15 cellular contexts compared by ENCODE assay signal in the genomic region with DNA sequence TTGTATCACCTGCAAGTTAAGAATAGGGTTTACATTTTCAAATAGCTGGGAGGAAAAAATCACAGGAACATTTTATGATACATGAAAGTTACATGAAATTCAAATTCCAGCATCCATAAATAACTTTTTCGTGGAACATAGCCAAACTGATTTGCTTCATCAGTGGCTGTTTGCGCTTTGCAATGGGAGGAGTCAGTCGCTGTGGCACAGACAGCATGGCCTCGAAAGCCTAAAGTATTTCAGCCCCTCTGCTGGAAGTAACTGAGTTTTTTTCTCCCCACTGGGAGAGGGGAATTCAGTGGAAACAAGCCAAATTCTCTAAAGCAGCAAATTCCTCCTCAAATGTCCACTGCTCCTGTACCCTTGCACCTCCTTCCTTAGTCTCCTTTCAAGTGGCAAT.
"Had no signal": no experiment of that assay in that cellular context is flagged by ENCODE, and none has a peak within 500 bp of the region (broad histone marks: within the 10 kb centered on the region; RNA-seq: fewer than 3 reads in every experiment).

No MANE protein-coding gene starts in this region.

- DNase-seq: activated CD4-positive, alpha-beta memory T cell treated with anti-CD3 and anti-CD28 coated beads, Interleukin-2, amount 10 ng/mL, durations not matched to agents 7 days and 5 days; activated CD4-positive, alpha-beta T cell treated with anti-CD3 and anti-CD28 coated beads for 1 hour; activated T-cell treated with anti-CD3 and anti-CD28 coated beads, Interleukin-2, amount 50 U/mL, for 24 hours; amniotic stem cell; dorsolateral prefrontal cortex; endodermal cell; glutamatergic neuron; psoas muscle; sigmoid colon; stimulated activated CD4-positive, alpha-beta T cell treated with anti-CD3 and anti-CD28 coated beads, Interleukin-2, amount 100 ng/mL, for 24 hours; T-cell; T-helper 9 cell; thyroid gland had no signal

- H3K4me3 ChIP-seq: dorsolateral prefrontal cortex, psoas muscle, sigmoid colon, SJSA1, thyroid gland had no signal

- ATAC-seq: stimulated activated effector memory CD8-positive, alpha-beta T cell treated with anti-CD3 and anti-CD28 coated beads, Interleukin-12 subunit alpha, Interleukin-12 subunit beta, amount 100 ng/mL, for 72 hours; T-cell had no signal
